26 cellular contexts compared by ENCODE assay signal in genomic region chr7:102908676-102909075, GRCh38.
"Had no signal": no experiment of that assay in that cellular context is flagged by ENCODE, and none has a peak within 500 bp of the region (broad histone marks: within the 10 kb centered on the region; RNA-seq: fewer than 3 reads in every experiment).

No MANE protein-coding gene starts in this region.

- H3K4me1 ChIP-seq: prostate gland, right atrium auricular region, suprapubic skin, upper lobe of right lung, uterus had no signal

- H3K4me3 ChIP-seq: esophagus squamous epithelium, heart right ventricle, left lung, mucosa of descending colon, prostate gland, right atrium auricular region, smooth muscle cell, suprapubic skin, transverse colon, upper lobe of right lung, uterus had no signal

- H3K9me3 ChIP-seq: esophagus squamous epithelium, mucosa of descending colon, prostate gland, right atrium auricular region, suprapubic skin, transverse colon, upper lobe of right lung, uterus had no signal

- DNase-seq: effector memory CD8-positive, alpha-beta T cell; erythroblast; esophagus squamous epithelium; foreskin melanocyte; glutamatergic neuron; heart right ventricle; hippocampal formation; left cardiac atrium; left lung; mesenchymal stem cell; mucosa of descending colon; naive B cell; nucleus accumbens; stimulated activated CD4-positive, alpha-beta T cell treated with anti-CD3 and anti-CD28 coated beads, Interleukin-12 subunit alpha, Interleukin-12 subunit beta, amount 100 ng/mL, for 4 hours; stimulated activated CD4-positive, alpha-beta T cell treated with anti-CD3 and anti-CD28 coated beads, Interleukin-1b, Interleukin-23, amount 100 ng/mL, for 48 hours; stimulated activated CD4-positive, alpha-beta T cell treated with anti-CD3 and anti-CD28 coated beads, Interleukin-4, amount 100 ng/mL, for 1 hour; stimulated activated CD8-positive, alpha-beta memory T cell treated with anti-CD3 and anti-CD28 coated beads, Interleukin-4, amount 100 ng/mL, for 48 hours; stimulated activated naive CD4-positive, alpha-beta T cell; stimulated activated naive CD8-positive, alpha-beta T cell treated with anti-CD3 and anti-CD28 coated beads, Interleukin-15, amount 100 ng/mL, for 72 hours; transverse colon; upper lobe of right lung; uterus had no signal

- H3K27ac ChIP-seq: esophagus squamous epithelium, heart right ventricle, left lung, prostate gland, right atrium auricular region, suprapubic skin, transverse colon, upper lobe of right lung, uterus had no signal

- H3K36me3 ChIP-seq: esophagus squamous epithelium, heart right ventricle, left lung, prostate gland, right atrium auricular region, suprapubic skin, transverse colon, upper lobe of right lung, uterus had no signal

- H3K27me3 ChIP-seq: esophagus squamous epithelium, heart right ventricle, left lung, right atrium auricular region, suprapubic skin, transverse colon, upper lobe of right lung, uterus had no signal
